Comparison of ENCODE assay signal across 12 cellular contexts in the genomic region with DNA sequence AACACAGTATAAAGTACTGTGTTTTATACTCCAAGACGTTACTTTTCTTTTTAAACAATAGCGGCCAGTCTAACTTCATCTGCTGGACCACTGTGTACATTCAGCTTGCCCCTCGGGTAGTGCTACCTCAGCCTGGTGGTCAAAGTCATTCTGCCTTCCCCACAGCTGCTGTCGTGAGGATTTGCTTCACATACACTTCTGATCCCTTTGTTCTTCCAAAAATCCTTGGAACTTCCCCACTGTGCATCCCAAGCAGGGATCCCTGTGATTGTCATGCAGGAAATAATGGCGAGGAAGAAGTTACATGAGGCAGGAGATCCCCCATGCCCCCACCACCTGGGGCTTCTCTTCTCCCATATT.
"Had no signal": no experiment of that assay in that cellular context is flagged by ENCODE, and none has a peak within 500 bp of the region (broad histone marks: within the 10 kb centered on the region; RNA-seq: fewer than 3 reads in every experiment).

No MANE protein-coding gene starts in this region.

- DNase-seq: activated CD4-positive, alpha-beta T cell treated with anti-CD3 and anti-CD28 coated beads, Interleukin-2, amount 50 U/mL, for 4 hours; activated CD8-positive, alpha-beta memory T cell treated with anti-CD3 and anti-CD28 coated beads, Interleukin-2, amount 10 ng/mL, durations not matched to agents 7 days and 5 days; activated gamma-delta T cell; activated T-cell treated with anti-CD3 and anti-CD28 coated beads, Interleukin-2, amount 50 U/mL, for 4 hours; amygdala; gastrocnemius medialis; naive thymus-derived CD4-positive, alpha-beta T cell; occipital lobe; stimulated activated CD4-positive, alpha-beta T cell treated with anti-CD3 and anti-CD28 coated beads, Interleukin-4, amount 100 ng/mL, for 4 hours; stomach had no signal

- H3K27me3 ChIP-seq: gastrocnemius medialis, stomach, vagina had no signal

- H3K27ac Mint-ChIP-seq: activated CD8-positive, alpha-beta memory T cell treated with anti-CD3 and anti-CD28 coated beads, Interleukin-2, amount 10 ng/mL, durations not matched to agents 7 days and 5 days; activated naive CD8-positive, alpha-beta T cell; naive thymus-derived CD4-positive, alpha-beta T cell had no signal

- H3K4me1 Mint-ChIP-seq: activated CD8-positive, alpha-beta memory T cell treated with anti-CD3 and anti-CD28 coated beads, Interleukin-2, amount 10 ng/mL, durations not matched to agents 7 days and 5 days; naive thymus-derived CD4-positive, alpha-beta T cell had no signal

- H3K4me3 ChIP-seq: gastrocnemius medialis, stomach, vagina had no signal

- H3K9me3 Mint-ChIP-seq: activated T-cell treated with anti-CD3 and anti-CD28 coated beads, Interleukin-2, amount 50 U/mL, for 4 hours; naive thymus-derived CD4-positive, alpha-beta T cell had no signal

- H3K4me1 ChIP-seq: gastrocnemius medialis, vagina had no signal

- H3K27ac ChIP-seq: gastrocnemius medialis, vagina had no signal

- H3K9me3 ChIP-seq: gastrocnemius medialis, stomach, vagina had no signal

- H3K36me3 ChIP-seq: gastrocnemius medialis, stomach, vagina had no signal

- H3K4me3 Mint-ChIP-seq: activated CD8-positive, alpha-beta memory T cell treated with anti-CD3 and anti-CD28 coated beads, Interleukin-2, amount 10 ng/mL, durations not matched to agents 7 days and 5 days; activated naive CD8-positive, alpha-beta T cell; activated T-cell treated with anti-CD3 and anti-CD28 coated beads, Interleukin-2, amount 50 U/mL, for 4 hours; naive thymus-derived CD4-positive, alpha-beta T cell had no signal

- H3K36me3 Mint-ChIP-seq: activated CD8-positive, alpha-beta memory T cell treated with anti-CD3 and anti-CD28 coated beads, Interleukin-2, amount 10 ng/mL, durations not matched to agents 7 days and 5 days; activated naive CD8-positive, alpha-beta T cell had no signal

- H3K27me3 Mint-ChIP-seq: activated CD8-positive, alpha-beta memory T cell treated with anti-CD3 and anti-CD28 coated beads, Interleukin-2, amount 10 ng/mL, durations not matched to agents 7 days and 5 days; activated naive CD8-positive, alpha-beta T cell; naive thymus-derived CD4-positive, alpha-beta T cell had no signal
